Comparison of ENCODE assay signal across 10 cellular contexts in genomic region chr1:28756846-28757245, GRCh38. TPM values are rescaled to one million over a fixed set of nuclear protein-coding genes. Genes with fewer than 3 reads are reported as not detected.
DNase-seq lines count a peak whose midpoint lies in the region; ATAC-seq and TF ChIP-seq lines count a peak whose summit lies in the region.
"Had no signal": no experiment of that assay in that cellular context is flagged by ENCODE, and none has a peak within 500 bp of the region (broad histone marks: within the 10 kb centered on the region; RNA-seq: fewer than 3 reads in every experiment).

No MANE protein-coding gene starts in this region.

- H3K4me3 ChIP-seq in DND-41 (ENCODE audit: low read depth in 1 of 2, low read length in 2 of 2), result no peak overlapping the region
- H3K4me3 ChIP-seq in choroid plexus epithelial cell (ENCODE audit: low read depth, low read length), result no peak overlapping the region

- H2AFZ ChIP-seq in DND-41 (ENCODE audit: low read depth, low read length), result no peak overlapping the region

- no peak overlapping the region for H3K27ac ChIP-seq in DND-41 (ENCODE audit: low read length)

- peaks cover 99% of the 10 kb centered on the region for H4K20me1 ChIP-seq in DND-41 (ENCODE audit: insufficient read depth, low read length)

- DNase-seq in DND-41 (no peak), choroid plexus epithelial cell (ENCODE audit: low read depth) (peak; percentile 32), lung microvascular endothelial cell (ENCODE audit: low read depth in 2 of 2) (peak; percentile 39 to 45), NCI-H1930 (lab: John Stamatoyannopoulos, UW) (no peak)
- DNase-seq: activated CD4-positive, alpha-beta T cell treated with anti-CD3 and anti-CD28 coated beads, Interleukin-2, amount 50 U/mL, for 48 hours; SIG-M5 had no signal

- H3K4me2 ChIP-seq in DND-41 (ENCODE audit: insufficient read depth, low read length), result 0 out of 2 replicates have a peak overlapping the region, but pooled peaks have one; percentile 29

- H3K4me1 ChIP-seq in DND-41 (ENCODE audit: insufficient read depth, low read length), result peaks cover 17% of the 10 kb centered on the region; the same call in 1 of the 2 replicates

- H3K27me3 ChIP-seq in DND-41 (ENCODE audit: insufficient read depth, low read length, poor library complexity), result no peaks in the 10 kb centered on the region

- peaks cover 100% of the 10 kb centered on the region for H3K79me2 ChIP-seq in DND-41 (ENCODE audit: insufficient read depth, low read length)

- no peak for ATAC-seq in DND-41 (ENCODE audit: insufficient read depth, low read depth)
- no peak for ATAC-seq in GM19351 (IDR thresholded peaks at IDR 0.05; ENCODE audit: unreplicated experiment)
- no peak for ATAC-seq in HG03457 (IDR thresholded peaks at IDR 0.05; ENCODE audit: unreplicated experiment)
- ATAC-seq in HG02588 (IDR thresholded peaks at IDR 0.05; ENCODE audit: unreplicated experiment), result no peak

- peaks cover 95% of the 10 kb centered on the region for H3K36me3 ChIP-seq in DND-41 (ENCODE audit: insufficient read depth, low read length)

- no peak overlapping the region for H3K9ac ChIP-seq in DND-41 (ENCODE audit: low read depth, low read length)

- no peaks in the 10 kb centered on the region for H3K9me3 ChIP-seq in DND-41 (ENCODE audit: insufficient read depth, low read length, severe bottlenecking)

- TF ChIP-seq CTCF in DND-41 (IDR thresholded peaks at IDR 0.05; ENCODE audit: borderline replicate concordance, extremely low read depth, low read length, poor library complexity, severe bottlenecking), result peak; percentile 37
- TF ChIP-seq CTCF in LNCAP (IDR thresholded peaks at IDR 0.05), result peak; percentile 45; the same call in 1 of the 2 replicates
- TF ChIP-seq CTCF in choroid plexus epithelial cell (conservative IDR thresholded peaks at IDR 0.05; ENCODE audit: low read depth, low read length), result peak; percentile 43

RNA-seq across cellular contexts. Expression of gene YTHDF2, which starts 20.1 kb away (rescaled TPM):
- total RNA-seq in lung microvascular endothelial cell, result 60.1 and 76.0 TPM in 2 replicates

RNA-seq across cellular contexts. Expression of gene OPRD1, which starts 55.1 kb away (rescaled TPM):
- total RNA-seq in lung microvascular endothelial cell, result not detected in 2 replicates

Comparison
In these comparisons a context has a peak if more than half of its experiments do, and no peak if none do; other contexts are left out.
1. DNase-seq: peak in choroid plexus epithelial cell (single experiment) and lung microvascular endothelial cell (2 of 2); none in DND-41 (single experiment) and NCI-H1930 (0 of 2).
2. Peak in every context shown above with its lines, with median percentiles within 50 percentile points of each other: CTCF ChIP-seq.